17 cellular contexts compared by ENCODE assay signal in the genomic region with DNA sequence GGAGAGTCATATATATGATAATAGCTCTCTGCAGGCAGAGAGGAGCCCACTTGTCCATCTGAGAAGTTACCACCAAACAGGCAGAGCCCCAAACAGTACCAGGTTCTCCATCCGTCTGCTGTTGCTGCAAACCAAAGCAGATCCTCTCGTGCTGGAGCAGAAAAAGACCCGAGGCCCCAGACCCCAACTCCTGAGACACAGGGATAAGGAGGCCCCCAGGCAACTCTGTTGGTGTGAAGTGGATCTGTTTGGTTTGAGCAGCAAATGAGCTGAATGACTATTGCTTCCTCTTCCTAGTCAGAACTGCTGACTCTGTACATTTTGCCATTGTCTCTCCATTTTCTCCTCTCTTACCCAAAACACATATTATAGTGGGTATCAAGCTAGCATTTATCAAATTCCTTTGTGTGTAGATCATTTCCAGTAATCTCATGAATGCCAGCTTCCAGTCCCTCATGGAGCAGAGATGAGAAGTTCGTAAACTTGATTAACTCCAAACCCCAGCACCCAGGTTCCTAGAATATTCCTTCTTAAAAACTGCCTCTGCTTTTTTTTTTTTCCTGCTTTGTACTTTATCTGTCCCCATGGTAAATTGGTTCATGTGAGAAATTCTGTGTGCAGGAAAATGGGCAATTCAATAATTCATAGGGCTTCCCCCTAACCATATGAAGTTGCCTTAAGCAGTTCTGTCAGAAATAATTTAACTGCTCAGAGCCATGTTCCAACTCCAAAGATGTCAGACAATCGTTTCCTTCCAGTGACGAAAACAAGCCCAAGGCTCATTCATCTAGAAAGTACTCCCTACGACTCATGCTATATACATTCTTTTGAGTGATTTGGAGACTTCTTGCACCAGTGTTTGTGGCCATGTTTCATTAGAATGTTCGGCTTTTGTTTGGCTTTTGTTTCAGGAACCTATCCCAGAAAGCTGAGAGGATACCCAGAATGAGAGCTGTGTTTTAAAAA.
A peak's percentile ranks its signal among the peaks of the same experiment; 100 is the strongest.
DNase-seq lines count a peak whose midpoint lies in the region; ATAC-seq and TF ChIP-seq lines count a peak whose summit lies in the region.
"Had no signal": no experiment of that assay in that cellular context is flagged by ENCODE, and none has a peak within 500 bp of the region (broad histone marks: within the 10 kb centered on the region; RNA-seq: fewer than 3 reads in every experiment).

No MANE protein-coding gene starts in this region.

- intact Hi-C loops in mammary epithelial cell (cut with micrococcal nuclease): no loop called here

- CTCF ChIA-PET in mammary epithelial cell (lab: Charles Lee; ENCODE audit: low non-redundant PET): no interaction called here

- H3K4me1 ChIP-seq in mammary epithelial cell (ENCODE audit: insufficient read depth, low read length): peaks cover 30% of the 10 kb centered on the region
- peaks cover 5% of the 10 kb centered on the region for H3K4me1 ChIP-seq in mesodermal cell (ENCODE audit: control insufficient read depth, insufficient read depth, low read length, poor library complexity, severe bottlenecking)
- H3K4me1 ChIP-seq: lower lobe of right lung, thyroid gland had no signal

- H3K9me3 ChIP-seq in mammary epithelial cell (replicated peaks; ENCODE audit: insufficient read depth, low read length) (no peaks in the 10 kb centered on the region), mesodermal cell (ENCODE audit: control insufficient read depth, low read length) (no peaks in the 10 kb centered on the region)
- H3K9me3 ChIP-seq: lower lobe of right lung, thyroid gland had no signal

- in situ Hi-C loops in mammary epithelial cell (cut with MboI; ENCODE audit: low sequenced_read_pairs in 2 of 2): no loop called here

- dilution Hi-C loops in mammary epithelial cell (cut with HindIII; ENCODE audit: low sequenced_read_pairs): no loop called here

- H4K20me1 ChIP-seq in mammary epithelial cell (ENCODE audit: insufficient read depth, low read length): no peaks in the 10 kb centered on the region

- H3K27ac ChIP-seq in mammary epithelial cell (ENCODE audit: insufficient read depth, low read depth, low read length) (peak overlapping the region; percentile 65), mesodermal cell (ENCODE audit: low read depth, low read length, severe bottlenecking) (peak overlapping the region; percentile 80)
- H3K27ac ChIP-seq: dorsolateral prefrontal cortex, lower lobe of right lung, thyroid gland had no signal

- no peaks in the 10 kb centered on the region for H3K79me2 ChIP-seq in mammary epithelial cell (ENCODE audit: insufficient read depth, low read length)

- peak overlapping the region; percentile 85 for H2AFZ ChIP-seq in mammary epithelial cell (ENCODE audit: low read depth, low read length)

- peak overlapping the region; percentile 41 for H3K4me2 ChIP-seq in mammary epithelial cell (ENCODE audit: insufficient read depth, low read depth, low read length)

- BruUV-seq in mammary epithelial cell (replicated peaks; lab: Mats Ljungman, UMichigan): TSS peak; percentile 29

- H3K27me3 ChIP-seq in mammary epithelial cell (ENCODE audit: insufficient read depth, low read length): no peaks in the 10 kb centered on the region
- H3K27me3 ChIP-seq: thyroid gland had no signal

- 45% methylated on average over 8 of the region's 8 CpGs for WGBS in mammary epithelial cell (ENCODE audit: low coverage, missing lambda C conversion rate)
- WGBS in mesodermal cell (ENCODE audit: insufficient coverage in 2 of 2), 2 experiments: 67 to 72% methylated on average over 1 to 2 of the region's 8 CpGs

- no peak for ATAC-seq in HG02623 (IDR thresholded peaks at IDR 0.05; ENCODE audit: unreplicated experiment)
- ATAC-seq: lower lobe of right lung had no signal

- no peak overlapping the region for H3K9ac ChIP-seq in mammary epithelial cell (ENCODE audit: insufficient read depth, low read length)

- DNase-seq in AG08395 (ENCODE audit: low spot score): peak; percentile 57
- peak; percentile 85 for DNase-seq in M059J (ENCODE audit: low read depth)
- DNase-seq in mammary epithelial cell: peak; percentile 60
- no peak for DNase-seq in NCI-H69 (lab: John Stamatoyannopoulos, UW)
- no peak for DNase-seq in GF-D8 (lab: John Stamatoyannopoulos, UW)
- DNase-seq in UCSD-AML1 (lab: John Stamatoyannopoulos, UW; ENCODE audit: unreplicated experiment): no peak
- DNase-seq: activated CD4-positive, alpha-beta T cell treated with anti-CD3 and anti-CD28 coated beads, Interleukin-2, amount 50 U/mL, for 48 hours; activated naive CD4-positive, alpha-beta T cell; CD8-positive, alpha-beta memory T cell; lower lobe of right lung; NCI-H1048; NCI-H524; retina; thyroid gland had no signal

- TF ChIP-seq CTCF in mammary epithelial cell (conservative IDR thresholded peaks at IDR 0.05 in 1 of 2, IDR thresholded peaks at IDR 0.05 in 1 of 2; ENCODE audit: extremely low read depth in 1 of 2, insufficient read depth in 1 of 2, low read depth in 1 of 2, low read length in 2 of 2): no peak

- H3K36me3 ChIP-seq in mammary epithelial cell (ENCODE audit: insufficient read depth, low read length) (no peaks in the 10 kb centered on the region), mesodermal cell (ENCODE audit: control insufficient read depth, insufficient read depth, low read length) (no peaks in the 10 kb centered on the region)
- H3K36me3 ChIP-seq: lower lobe of right lung, thyroid gland had no signal

- no peak overlapping the region for H3K4me3 ChIP-seq in mammary epithelial cell (replicated peaks in 1 of 3; ENCODE audit: insufficient read depth in 1 of 3, low read depth in 2 of 3, low read length in 3 of 3)
- no peak overlapping the region for H3K4me3 ChIP-seq in mesodermal cell (ENCODE audit: extremely low read depth, insufficient read depth, low read length, poor library complexity, severe bottlenecking)
- H3K4me3 ChIP-seq: dorsolateral prefrontal cortex, lower lobe of right lung, thyroid gland had no signal

Comparison
In these comparisons a context has a peak if more than half of its experiments do, and no peak if none do; other contexts are left out.
1. DNase-seq: peak in AG08395 (single experiment), M059J (single experiment) and mammary epithelial cell (single experiment); none in NCI-H69 (single experiment), GF-D8 (single experiment) and UCSD-AML1 (single experiment).